ENCODE assay signal across 8 cellular contexts in the genomic region with DNA sequence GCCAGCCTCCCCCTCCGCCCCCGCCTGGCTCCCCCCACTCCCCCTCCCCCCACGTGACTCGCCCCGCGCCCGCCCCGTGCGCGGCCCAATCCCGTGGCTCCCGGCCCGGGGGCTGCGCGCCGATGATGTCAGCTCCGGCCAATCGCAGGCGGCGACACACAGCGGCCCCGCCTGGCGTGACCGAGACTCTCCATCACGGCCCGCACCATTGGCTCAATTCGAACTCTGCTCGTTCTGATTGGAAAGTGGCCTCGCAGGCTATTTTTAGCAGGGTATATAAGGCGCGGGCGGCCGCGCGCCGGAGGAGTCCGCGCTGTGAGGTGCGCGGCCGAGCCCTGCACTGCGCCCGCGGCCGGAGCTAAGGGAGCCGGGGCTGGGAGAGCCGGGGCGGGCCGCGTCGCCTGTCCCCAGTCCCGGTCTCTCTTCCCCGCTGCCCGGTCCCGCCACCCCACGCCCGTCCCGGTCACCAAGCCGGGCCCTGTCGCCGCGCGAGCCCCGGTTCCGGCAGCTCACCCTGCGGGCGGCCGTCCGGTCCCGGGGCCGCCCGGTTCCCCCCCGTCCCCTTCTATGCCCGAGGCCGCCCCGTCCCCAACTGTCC. TPM values are rescaled to one million over a fixed set of nuclear protein-coding genes. Genes with fewer than 3 reads are reported as not detected.
DNase-seq lines count a peak whose midpoint lies in the region; ATAC-seq, FAIRE-seq and TF ChIP-seq lines count a peak whose summit lies in the region.

No MANE protein-coding gene starts in this region.

- H3K36me3 ChIP-seq in bronchial epithelial cell (ENCODE audit: control insufficient read depth, insufficient read depth, low read length) (peaks cover 18% of the 10 kb centered on the region), spleen (peaks cover 0 to 18% (median 15%) of the 10 kb centered on the region in 6 donors)

- peak; percentile 75 for ATAC-seq in GM19025 (IDR thresholded peaks at IDR 0.05; ENCODE audit: low read depth, unreplicated experiment)
- peak; percentile 68 for ATAC-seq in HG03196 (IDR thresholded peaks at IDR 0.05; ENCODE audit: unreplicated experiment)
- ATAC-seq in WTC11 = peak; percentile 80

- WGBS in spleen, 5 donors = 0 to 2% (median 1%) methylated on average over 13 to 76 of the region's 76 CpGs

- H3K27ac Mint-ChIP-seq in WTC11 = peak overlapping the region; percentile 91

- peaks cover 6% of the 10 kb centered on the region for H3K9me3 Mint-ChIP-seq in WTC11

- intact Hi-C loops in spleen (cut with DNase I; ENCODE audit: low total_unique reads) = loop anchor here (10.0 kb wide), 1 partner anchor 301 kb away; no protein-coding TSS in a partner anchor

- DNase-seq in AG10803 (ENCODE audit: low read depth) (peak; percentile 96), NCI-H2227 treated with DMSO at 0.1 percent for 48 hours (lab: John Stamatoyannopoulos, UW) (peak; percentile 91), WTC11 (ENCODE audit: low spot score) (peak; percentile 98), bronchial epithelial cell (ENCODE audit: low read depth) (peak; percentile 85), inferior parietal cortex (ENCODE audit: extremely low spot score) (peak; percentile 99), spleen (peak; percentile 98)

- H3K4me1 Mint-ChIP-seq in WTC11 = peaks cover 41% of the 10 kb centered on the region

- peak overlapping the region; percentile 94 for H3K4me3 Mint-ChIP-seq in WTC11

- H3K27me3 Mint-ChIP-seq in WTC11 (ENCODE audit: low read depth) = no peaks in the 10 kb centered on the region; the same call in 1 of the 2 replicates

- CTCF ChIA-PET in WTC11 (lab: Charles Lee) = interaction anchor here (0.6 to 1.4 kb wide), 3 partner anchors 24 to 612 kb away, joined by 3 to 4 read pairs (median 4); partner anchors contain the start of gene PITRM1

- peak; percentile 99 to 100 (median 100) for TF ChIP-seq POLR2A in spleen (IDR thresholded peaks at IDR 0.05)

- TF ChIP-seq CTCF in AG10803 (conservative IDR thresholded peaks at IDR 0.05; ENCODE audit: low read length) = no peak
- TF ChIP-seq CTCF in WTC11 (IDR thresholded peaks at IDR 0.05) = no peak
- no peak for TF ChIP-seq CTCF in bronchial epithelial cell (IDR thresholded peaks at IDR 0.05; ENCODE audit: insufficient read depth, low read length, severe bottlenecking)
- TF ChIP-seq CTCF in spleen (IDR thresholded peaks at IDR 0.05 in 8 of 11, conservative IDR thresholded peaks at IDR 0.05 in 3 of 11) = peak in 2 of 11 experiments; percentile 14 to 27

- no peaks in the 10 kb centered on the region for H3K27me3 ChIP-seq in bronchial epithelial cell (ENCODE audit: control insufficient read depth, insufficient read depth, low read length)
- no peaks in the 10 kb centered on the region for H3K27me3 ChIP-seq in spleen (replicated peaks in 1 of 7)

- peak overlapping the region; percentile 97 for H3K4me3 ChIP-seq in AG10803 (ENCODE audit: low read length)
- H3K4me3 ChIP-seq in bronchial epithelial cell (ENCODE audit: low read depth, low read length) = peak overlapping the region; percentile 97
- peak overlapping the region; percentile 54 to 93 (median 74) for H3K4me3 ChIP-seq in spleen

- POLR2A ChIA-PET in WTC11 (lab: Charles Lee) = interaction anchor here (0.5 to 2.9 kb wide), 31 partner anchors 10 to 612 kb away, joined by 3 to 30 read pairs (median 4); partner anchors contain the start of gene PITRM1

- no peak for FAIRE-seq in bronchial epithelial cell (lab: Jason Lieb, UNC)

- H3K36me3 Mint-ChIP-seq in WTC11 = peaks cover 23% of the 10 kb centered on the region

- peaks cover 15 to 36% (median 29%) of the 10 kb centered on the region in 6 donors for H3K4me1 ChIP-seq in spleen

- peak overlapping the region; percentile 99 to 100 (median 100) for H3K27ac ChIP-seq in spleen

- peaks cover 0 to 15% (median 10%) of the 10 kb centered on the region in 8 donors for H3K9me3 ChIP-seq in spleen

TF ChIP-seq in WTC11, 78 proteins besides CTCF, POLR2A, EP300 and RAD21 (continues in another document):
- no peak for TF ChIP-seq JAZF1 (CRISPR knock-in tag; IDR thresholded peaks at IDR 0.05)
- TF ChIP-seq E2F5 (CRISPR knock-in tag; IDR thresholded peaks at IDR 0.05) = no peak
- no peak for TF ChIP-seq MXD4 (CRISPR knock-in tag; IDR thresholded peaks at IDR 0.05; ENCODE audit: borderline replicate concordance)
- no peak for TF ChIP-seq ZNF423 (CRISPR knock-in tag; IDR thresholded peaks at IDR 0.05)
- TF ChIP-seq CREM (CRISPR knock-in tag; IDR thresholded peaks at IDR 0.05) = no peak
- TF ChIP-seq, protein P1, sequence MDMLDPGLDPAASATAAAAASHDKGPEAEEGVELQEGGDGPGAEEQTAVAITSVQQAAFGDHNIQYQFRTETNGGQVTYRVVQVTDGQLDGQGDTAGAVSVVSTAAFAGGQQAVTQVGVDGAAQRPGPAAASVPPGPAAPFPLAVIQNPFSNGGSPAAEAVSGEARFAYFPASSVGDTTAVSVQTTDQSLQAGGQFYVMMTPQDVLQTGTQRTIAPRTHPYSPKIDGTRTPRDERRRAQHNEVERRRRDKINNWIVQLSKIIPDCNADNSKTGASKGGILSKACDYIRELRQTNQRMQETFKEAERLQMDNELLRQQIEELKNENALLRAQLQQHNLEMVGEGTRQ (CRISPR knock-in tag; IDR thresholded peaks at IDR 0.05) = peak; percentile 83
- TF ChIP-seq IRF2 (CRISPR knock-in tag; IDR thresholded peaks at IDR 0.05; ENCODE audit: borderline replicate concordance, low read depth) = no peak
- no peak for TF ChIP-seq STAT6 (CRISPR knock-in tag; conservative IDR thresholded peaks at IDR 0.05; ENCODE audit: low read depth)
- no peak for TF ChIP-seq ZNF219 (CRISPR knock-in tag; IDR thresholded peaks at IDR 0.05; ENCODE audit: borderline replicate concordance)
- TF ChIP-seq ZNF121 (CRISPR knock-in tag; IDR thresholded peaks at IDR 0.05) = no peak
- no peak for TF ChIP-seq SOX15 (CRISPR knock-in tag; IDR thresholded peaks at IDR 0.05)
- TF ChIP-seq TP53 (CRISPR knock-in tag; IDR thresholded peaks at IDR 0.05) = no peak
- TF ChIP-seq, protein P2, sequence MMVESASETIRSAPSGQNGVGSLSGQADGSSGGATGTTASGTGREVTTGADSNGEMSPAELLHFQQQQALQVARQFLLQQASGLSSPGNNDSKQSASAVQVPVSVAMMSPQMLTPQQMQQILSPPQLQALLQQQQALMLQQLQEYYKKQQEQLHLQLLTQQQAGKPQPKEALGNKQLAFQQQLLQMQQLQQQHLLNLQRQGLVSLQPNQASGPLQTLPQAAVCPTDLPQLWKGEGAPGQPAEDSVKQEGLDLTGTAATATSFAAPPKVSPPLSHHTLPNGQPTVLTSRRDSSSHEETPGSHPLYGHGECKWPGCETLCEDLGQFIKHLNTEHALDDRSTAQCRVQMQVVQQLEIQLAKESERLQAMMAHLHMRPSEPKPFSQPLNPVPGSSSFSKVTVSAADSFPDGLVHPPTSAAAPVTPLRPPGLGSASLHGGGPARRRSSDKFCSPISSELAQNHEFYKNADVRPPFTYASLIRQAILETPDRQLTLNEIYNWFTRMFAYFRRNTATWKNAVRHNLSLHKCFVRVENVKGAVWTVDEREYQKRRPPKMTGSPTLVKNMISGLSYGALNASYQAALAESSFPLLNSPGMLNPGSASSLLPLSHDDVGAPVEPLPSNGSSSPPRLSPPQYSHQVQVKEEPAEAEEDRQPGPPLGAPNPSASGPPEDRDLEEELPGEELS (CRISPR knock-in tag; IDR thresholded peaks at IDR 0.05) = no peak
- TF ChIP-seq, protein P3, sequence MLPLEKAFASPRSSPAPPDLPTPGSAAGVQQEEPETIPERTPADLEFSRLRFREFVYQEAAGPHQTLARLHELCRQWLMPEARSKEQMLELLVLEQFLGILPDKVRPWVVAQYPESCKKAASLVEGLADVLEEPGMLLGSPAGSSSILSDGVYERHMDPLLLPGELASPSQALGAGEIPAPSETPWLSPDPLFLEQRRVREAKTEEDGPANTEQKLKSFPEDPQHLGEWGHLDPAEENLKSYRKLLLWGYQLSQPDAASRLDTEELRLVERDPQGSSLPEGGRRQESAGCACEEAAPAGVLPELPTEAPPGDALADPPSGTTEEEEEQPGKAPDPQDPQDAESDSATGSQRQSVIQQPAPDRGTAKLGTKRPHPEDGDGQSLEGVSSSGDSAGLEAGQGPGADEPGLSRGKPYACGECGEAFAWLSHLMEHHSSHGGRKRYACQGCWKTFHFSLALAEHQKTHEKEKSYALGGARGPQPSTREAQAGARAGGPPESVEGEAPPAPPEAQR (CRISPR knock-in tag; IDR thresholded peaks at IDR 0.05) = no peak
- no peak for TF ChIP-seq NR2C2 (CRISPR knock-in tag; IDR thresholded peaks at IDR 0.05)

RNA-seq across cellular contexts. Expression of gene KLF6, which starts 0.3 kb away (rescaled TPM):
- 25.4 to 27.9 TPM (median 27.3 TPM) in 3 replicates for total RNA-seq in WTC11 (2021)
- 49.7 and 70.6 TPM in 2 replicates for total RNA-seq in bronchial epithelial cell
- 100 to 1,000 TPM in 5 of 7 donors, 10 to 100 TPM in 2; 65.0 to 211 (median 135) TPM for total RNA-seq in spleen
- 10 to 100 TPM; 18.8 to 26.6 (median 19.6) TPM for polyA plus RNA-seq in spleen

Comparison
In these comparisons a context has a peak if more than half of its experiments do, and no peak if none do; other contexts are left out.
1. Peak in every context shown above with its lines: DNase-seq, ATAC-seq, H3K4me3 ChIP-seq and H3K27ac ChIP-seq.